22 cellular contexts compared by ENCODE assay signal in the genomic region with DNA sequence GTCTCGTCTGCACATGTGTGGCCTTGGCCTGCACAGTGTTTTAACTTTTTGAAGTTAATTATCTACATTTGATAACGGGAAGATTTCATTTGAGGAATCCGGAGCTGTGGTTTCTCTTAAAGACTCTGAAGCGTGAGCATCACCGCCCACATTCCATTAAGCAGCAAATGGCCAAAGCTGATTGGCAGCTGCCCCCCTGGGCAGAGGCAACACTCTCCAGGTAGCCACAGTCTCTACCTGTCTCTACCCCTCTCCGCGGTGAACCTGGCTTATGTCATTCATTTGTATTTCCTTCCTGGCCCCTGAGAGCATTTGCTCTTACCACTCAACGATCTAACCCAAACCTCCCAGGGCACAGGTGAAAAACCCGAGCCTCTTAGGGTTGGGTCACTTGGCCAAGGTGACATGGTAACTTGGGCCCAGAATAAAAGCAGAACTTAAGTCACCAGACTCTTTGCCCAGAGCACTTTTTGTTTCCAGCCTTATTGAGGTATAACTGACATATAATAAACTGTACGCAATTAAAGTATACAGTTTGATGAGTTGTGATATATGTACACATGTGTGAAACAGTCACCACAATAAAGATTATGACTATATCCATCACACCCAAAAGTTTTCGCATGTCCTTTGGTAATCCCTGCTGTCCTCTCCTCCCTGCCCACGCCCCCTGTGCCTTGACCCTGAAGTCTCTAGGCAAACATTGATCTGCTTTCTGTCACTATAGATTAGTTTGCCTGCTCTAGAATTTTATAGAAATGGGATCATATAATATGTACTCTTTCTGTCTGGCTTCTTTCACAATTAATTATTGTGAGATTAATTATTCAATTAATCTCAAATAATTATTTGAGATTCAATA.
"Had no signal": no experiment of that assay in that cellular context is flagged by ENCODE, and none has a peak within 500 bp of the region (broad histone marks: within the 10 kb centered on the region; RNA-seq: fewer than 3 reads in every experiment).

No MANE protein-coding gene starts in this region.

- H3K4me3 ChIP-seq: body of pancreas, cardiac muscle cell, left ventricle myocardium inferior, pancreas had no signal

- H3K9me3 ChIP-seq: body of pancreas, pancreas had no signal

- H3K36me3 ChIP-seq: cardiac muscle cell, left ventricle myocardium inferior, pancreas had no signal

- ATAC-seq: activated CD4-positive, CD25-positive, alpha-beta regulatory T cell treated with anti-CD3 and anti-CD28 coated beads, Interleukin-2, amount 50 U/mL, for 24 hours; activated CD8-positive, alpha-beta memory T cell treated with anti-CD3 and anti-CD28 coated beads, Interleukin-2, amount 10 ng/mL, durations not matched to agents 7 days and 5 days; activated naive CD8-positive, alpha-beta T cell treated with anti-CD3 and anti-CD28 coated beads, Interleukin-2, amount 50 U/mL, for 24 hours; body of pancreas; pancreas had no signal

- DNase-seq: activated CD4-positive, alpha-beta memory T cell treated with anti-CD3 and anti-CD28 coated beads, Interleukin-2, amount 10 ng/mL, durations not matched to agents 7 days and 5 days; activated CD4-positive, alpha-beta T cell treated with anti-CD3 and anti-CD28 coated beads, Interleukin-2, amount 10 ng/mL, durations not matched to agents 24 days and 14 days; activated CD8-positive, alpha-beta memory T cell treated with anti-CD3 and anti-CD28 coated beads, Interleukin-2, amount 10 ng/mL, durations not matched to agents 7 days and 5 days; activated gamma-delta T cell; activated naive CD4-positive, alpha-beta T cell treated with anti-CD3 and anti-CD28 coated beads, Interleukin-2, amount 50 U/mL, for 16 hours; activated naive CD8-positive, alpha-beta T cell treated with anti-CD3 and anti-CD28 coated beads, Interleukin-2, amount 50 U/mL, for 24 hours; activated T-cell treated with anti-CD3 and anti-CD28 coated beads for 4 hours; anterior cingulate cortex; body of pancreas; effector CD4-positive, alpha-beta T cell; erythroblast; foreskin fibroblast; kidney; left ventricle myocardium inferior; midbrain; stimulated activated CD4-positive, alpha-beta T cell treated with anti-CD3 and anti-CD28 coated beads, Interleukin-2, amount 100 ng/mL, for 48 hours; stimulated activated naive CD4-positive, alpha-beta T cell; SW 1271 had no signal

- H3K27ac ChIP-seq: body of pancreas, cardiac muscle cell, left ventricle myocardium inferior, pancreas had no signal

- H3K27me3 ChIP-seq: body of pancreas, cardiac muscle cell, pancreas had no signal

- FAIRE-seq: kidney, pancreas, urothelium cell line had no signal
